ENCODE assay signal across 1 cellular context in genomic region chr16:54342001-54342776, GRCh38.
TF ChIP-seq lines count a peak whose summit lies in the region.

No MANE protein-coding gene starts in this region.

TF ChIP-seq in H1, 55 proteins besides CTCF, POLR2A, EP300 and RAD21 (continued from another document):
- no peak for TF ChIP-seq ATF2 (IDR thresholded peaks at IDR 0.05; ENCODE audit: low read length)
- TF ChIP-seq KDM5A (IDR thresholded peaks at IDR 0.05; ENCODE audit: low read length): no peak
- TF ChIP-seq HDAC6 (IDR thresholded peaks at IDR 0.05; ENCODE audit: low read depth, low read length): no peak
- TF ChIP-seq NRF1 (IDR thresholded peaks at IDR 0.05; ENCODE audit: low read depth, low read length): no peak
- TF ChIP-seq SP1 (IDR thresholded peaks at IDR 0.05; ENCODE audit: low read depth, low read length): no peak
- TF ChIP-seq POLR2AphosphoS5 (IDR thresholded peaks at IDR 0.05; ENCODE audit: low read depth, low read length): no peak
- TF ChIP-seq BCL11A (IDR thresholded peaks at IDR 0.05; ENCODE audit: low read depth in 2 of 2, low read length in 2 of 2): no peak
- no peak for TF ChIP-seq TEAD4 (IDR thresholded peaks at IDR 0.05; ENCODE audit: low read depth, low read length)
- no peak for TF ChIP-seq FOSL1 (IDR thresholded peaks at IDR 0.05; ENCODE audit: insufficient read depth, low read depth, low read length)
- no peak for TF ChIP-seq YY1 (IDR thresholded peaks at IDR 0.05; ENCODE audit: low read depth, low read length)
- no peak for TF ChIP-seq EZH2 (IDR thresholded peaks at IDR 0.05; ENCODE audit: low read depth, low read length, severe bottlenecking)
- no peak for TF ChIP-seq GABPA (IDR thresholded peaks at IDR 0.05; ENCODE audit: borderline replicate concordance, insufficient read depth, low read length)
- no peak for TF ChIP-seq CHD7 (IDR thresholded peaks at IDR 0.05; ENCODE audit: insufficient replicate concordance, low read length)
- no peak for TF ChIP-seq BRCA1 (IDR thresholded peaks at IDR 0.05; ENCODE audit: low read depth, low read length)
- TF ChIP-seq BACH1 (IDR thresholded peaks at IDR 0.05; ENCODE audit: low read length): no peak
- no peak for TF ChIP-seq TCF12 (IDR thresholded peaks at IDR 0.05; ENCODE audit: low read depth, low read length)
- no peak for TF ChIP-seq SIRT6 (IDR thresholded peaks at IDR 0.05; ENCODE audit: low read length)
